Comparison of ENCODE assay signal across 8 cellular contexts in genomic region chr16:85612191-85612800, GRCh38. TPM values are rescaled to one million over a fixed set of nuclear protein-coding genes. Genes with fewer than 3 reads are reported as not detected.
A peak's percentile ranks its signal among the peaks of the same experiment; 100 is the strongest.
DNase-seq lines count a peak whose midpoint lies in the region; ATAC-seq and TF ChIP-seq lines count a peak whose summit lies in the region.

No MANE protein-coding gene starts in this region.

- peaks cover 48 to 82% (median 66%) of the 10 kb centered on the region in 3 donors for H3K4me1 ChIP-seq in esophagus squamous epithelium

- POLR2A ChIA-PET in WTC11 (lab: Charles Lee): interaction anchor here (1.1 to 2.4 kb wide), 4 partner anchors 33 to 59 kb away, joined by 7 to 15 read pairs (median 8); no protein-coding TSS in a partner anchor

- no peak for TF ChIP-seq POLR2A in esophagus squamous epithelium (IDR thresholded peaks at IDR 0.05)

- intact Hi-C loops in esophagus squamous epithelium (cut with DNase I): no loop called here

- H3K27me3 Mint-ChIP-seq in WTC11 (ENCODE audit: low read depth) (peaks cover 17% of the 10 kb centered on the region), naive B cell (peaks cover 0 to 1% (median 0%) of the 10 kb centered on the region in 3 donors)

- H3K36me3 ChIP-seq in esophagus squamous epithelium: no peaks in the 10 kb centered on the region

- H3K9me3 Mint-ChIP-seq in WTC11 (no peaks in the 10 kb centered on the region), naive B cell (no peaks in the 10 kb centered on the region)

- 0 to 1% methylated on average over 4 to 25 of the region's 38 CpGs for WGBS in esophagus squamous epithelium, 2 donors

- no peaks in the 10 kb centered on the region for H3K36me3 Mint-ChIP-seq in WTC11
- H3K36me3 Mint-ChIP-seq in naive B cell: no peaks in the 10 kb centered on the region

- no peaks in the 10 kb centered on the region for H3K9me3 ChIP-seq in esophagus squamous epithelium

- no peak for TF ChIP-seq CTCF in WTC11 (IDR thresholded peaks at IDR 0.05)
- no peak for TF ChIP-seq CTCF in esophagus squamous epithelium (IDR thresholded peaks at IDR 0.05)

- H3K4me3 ChIP-seq in esophagus squamous epithelium: peak overlapping the region; percentile 50 to 80 (median 77)

- H3K4me3 Mint-ChIP-seq in WTC11 (peak overlapping the region; percentile 67), naive B cell (peak overlapping the region; percentile 78 to 87 (median 86))

- peak overlapping the region; percentile 90 to 96 (median 95) for H3K27ac ChIP-seq in esophagus squamous epithelium

- no peak overlapping the region; the same call in 1 of the 2 replicates for H3K27ac Mint-ChIP-seq in WTC11
- peak overlapping the region in 5 of 6 donors; percentile 24 to 82 (median 51) for H3K27ac Mint-ChIP-seq in naive B cell

- H3K4me1 Mint-ChIP-seq in WTC11 (peaks cover 54% of the 10 kb centered on the region), naive B cell (peaks cover 51 to 65% (median 59%) of the 10 kb centered on the region in 3 donors)

- ATAC-seq in WTC11: no peak
- ATAC-seq in naive B cell (ENCODE audit: low read depth in 2 of 2): peak in 1 of 2 donors; percentile 1

- H3K27me3 ChIP-seq in esophagus squamous epithelium: peaks cover 0 to 11% (median 0%) of the 10 kb centered on the region in 4 donors

- CTCF ChIA-PET in WTC11 (lab: Charles Lee): interaction anchor here (0.6 to 9.0 kb wide), 16 partner anchors 11 to 282 kb away, joined by 3 to 160 read pairs (median 4); no protein-coding TSS in a partner anchor

- DNase-seq in stimulated activated CD4-positive, alpha-beta T cell treated with anti-CD3 and anti-CD28 coated beads, Interleukin-15, amount 100 ng/mL, for 24 hours: peak; percentile 46
- no peak for DNase-seq in stimulated activated CD4-positive, alpha-beta T cell treated with anti-CD3 and anti-CD28 coated beads, Interleukin-12 subunit alpha, Interleukin-12 subunit beta, amount 100 ng/mL, for 4 hours
- DNase-seq in NCI-H1930 (lab: John Stamatoyannopoulos, UW) (peak; percentile 30 to 47), WTC11 (ENCODE audit: low spot score) (no peak), esophagus squamous epithelium (lab: John Stamatoyannopoulos, UW) (no peak), naive B cell (peak; percentile 50), mesenteric fat pad (ENCODE audit: low spot score) (no peak), pons (ENCODE audit: low spot score) (no peak)

TF ChIP-seq in WTC11, 78 proteins besides CTCF, POLR2A, EP300 and RAD21:
- TF ChIP-seq CDX4 (CRISPR knock-in tag; IDR thresholded peaks at IDR 0.05; ENCODE audit: borderline replicate concordance) (no peak), ETV6 (CRISPR knock-in tag; IDR thresholded peaks at IDR 0.05) (no peak), OVOL2 (CRISPR knock-in tag; IDR thresholded peaks at IDR 0.05; ENCODE audit: borderline replicate concordance) (no peak), CREM (CRISPR knock-in tag; IDR thresholded peaks at IDR 0.05) (no peak), SOX15 (CRISPR knock-in tag; IDR thresholded peaks at IDR 0.05) (no peak), ZBTB21 (CRISPR knock-in tag; IDR thresholded peaks at IDR 0.05; ENCODE audit: borderline replicate concordance) (no peak), HMGA2 (CRISPR knock-in tag; IDR thresholded peaks at IDR 0.05) (no peak), AR (CRISPR knock-in tag; IDR thresholded peaks at IDR 0.05) (no peak), ZNF396 (CRISPR knock-in tag; IDR thresholded peaks at IDR 0.05; ENCODE audit: borderline replicate concordance) (no peak), ATF2 (CRISPR knock-in tag; IDR thresholded peaks at IDR 0.05; ENCODE audit: borderline replicate concordance, low read depth) (no peak), ZNF317 (CRISPR knock-in tag; IDR thresholded peaks at IDR 0.05; ENCODE audit: borderline replicate concordance, low read depth) (no peak), ZNF263 (CRISPR knock-in tag; IDR thresholded peaks at IDR 0.05; ENCODE audit: low read depth) (no peak), JAZF1 (CRISPR knock-in tag; IDR thresholded peaks at IDR 0.05) (no peak), IRF1 (CRISPR knock-in tag; IDR thresholded peaks at IDR 0.05) (no peak)
- TF ChIP-seq, protein P1, sequence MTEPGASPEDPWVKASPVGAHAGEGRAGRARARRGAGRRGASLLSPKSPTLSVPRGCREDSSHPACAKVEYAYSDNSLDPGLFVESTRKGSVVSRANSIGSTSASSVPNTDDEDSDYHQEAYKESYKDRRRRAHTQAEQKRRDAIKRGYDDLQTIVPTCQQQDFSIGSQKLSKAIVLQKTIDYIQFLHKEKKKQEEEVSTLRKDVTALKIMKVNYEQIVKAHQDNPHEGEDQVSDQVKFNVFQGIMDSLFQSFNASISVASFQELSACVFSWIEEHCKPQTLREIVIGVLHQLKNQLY (CRISPR knock-in tag; IDR thresholded peaks at IDR 0.05): no peak
- TF ChIP-seq, protein P2, sequence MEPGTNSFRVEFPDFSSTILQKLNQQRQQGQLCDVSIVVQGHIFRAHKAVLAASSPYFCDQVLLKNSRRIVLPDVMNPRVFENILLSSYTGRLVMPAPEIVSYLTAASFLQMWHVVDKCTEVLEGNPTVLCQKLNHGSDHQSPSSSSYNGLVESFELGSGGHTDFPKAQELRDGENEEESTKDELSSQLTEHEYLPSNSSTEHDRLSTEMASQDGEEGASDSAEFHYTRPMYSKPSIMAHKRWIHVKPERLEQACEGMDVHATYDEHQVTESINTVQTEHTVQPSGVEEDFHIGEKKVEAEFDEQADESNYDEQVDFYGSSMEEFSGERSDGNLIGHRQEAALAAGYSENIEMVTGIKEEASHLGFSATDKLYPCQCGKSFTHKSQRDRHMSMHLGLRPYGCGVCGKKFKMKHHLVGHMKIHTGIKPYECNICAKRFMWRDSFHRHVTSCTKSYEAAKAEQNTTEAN (CRISPR knock-in tag; IDR thresholded peaks at IDR 0.05): no peak

RNA-seq across cellular contexts. Expression of gene GSE1, which starts 0.8 kb away (rescaled TPM):
- total RNA-seq in WTC11 (2021): 91.0 to 124 TPM (median 93.8 TPM) in 3 replicates
- total RNA-seq in esophagus squamous epithelium: 10 to 100 TPM; 24.6 to 33.6 (median 28.9) TPM
- polyA plus RNA-seq in naive B cell (ENCODE audit: low read depth in 6 of 6): 1 to 10 TPM in 5 of 6 donors, under 1 TPM in 1; 1.00 to 8.3 (median 3.9) TPM
- 129 TPM for total RNA-seq in mesenteric fat pad

Comparison
In these comparisons a context has a peak if more than half of its experiments do, and no peak if none do; other contexts are left out.
1. DNase-seq: peak in stimulated activated CD4-positive, alpha-beta T cell treated with anti-CD3 and anti-CD28 coated beads, Interleukin-15, amount 100 ng/mL, for 24 hours (single experiment), NCI-H1930 (2 of 2) and naive B cell (single experiment); none in stimulated activated CD4-positive, alpha-beta T cell treated with anti-CD3 and anti-CD28 coated beads, Interleukin-12 subunit alpha, Interleukin-12 subunit beta, amount 100 ng/mL, for 4 hours (single experiment), WTC11 (single experiment), esophagus squamous epithelium (single experiment), mesenteric fat pad (single experiment) and pons (single experiment).